ENCODE assay signal across 2 cellular contexts in the genomic region with DNA sequence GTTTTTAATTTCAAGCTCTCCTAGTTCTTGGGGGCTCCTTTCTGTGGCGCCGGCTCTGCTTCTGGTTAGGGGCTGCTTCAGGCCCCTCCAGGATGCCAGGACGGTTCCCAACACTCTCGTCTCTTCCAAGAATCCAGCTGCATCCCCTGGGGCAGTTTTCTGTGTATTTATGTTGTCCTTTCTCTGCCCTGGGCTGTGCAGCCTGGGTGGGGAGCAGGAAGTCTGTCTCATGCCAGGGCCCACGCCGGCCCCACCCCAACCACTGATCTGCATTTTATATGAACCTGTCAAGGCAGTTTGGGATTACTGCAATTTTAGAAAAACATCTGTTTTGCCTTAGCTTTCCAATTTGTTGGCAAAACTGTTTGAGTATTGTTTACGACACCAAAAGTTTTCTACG.
TF ChIP-seq lines count a peak whose summit lies in the region.

No MANE protein-coding gene starts in this region.

TF ChIP-seq in endothelial cell of umbilical vein, 7 proteins besides CTCF, POLR2A, EP300 and RAD21:
- no peak for TF ChIP-seq FOS (IDR thresholded peaks at IDR 0.05; ENCODE audit: borderline replicate concordance, insufficient read depth, low read length)

TF ChIP-seq in WTC11, 78 proteins besides CTCF, POLR2A, EP300 and RAD21:
- TF ChIP-seq, protein P1, sequence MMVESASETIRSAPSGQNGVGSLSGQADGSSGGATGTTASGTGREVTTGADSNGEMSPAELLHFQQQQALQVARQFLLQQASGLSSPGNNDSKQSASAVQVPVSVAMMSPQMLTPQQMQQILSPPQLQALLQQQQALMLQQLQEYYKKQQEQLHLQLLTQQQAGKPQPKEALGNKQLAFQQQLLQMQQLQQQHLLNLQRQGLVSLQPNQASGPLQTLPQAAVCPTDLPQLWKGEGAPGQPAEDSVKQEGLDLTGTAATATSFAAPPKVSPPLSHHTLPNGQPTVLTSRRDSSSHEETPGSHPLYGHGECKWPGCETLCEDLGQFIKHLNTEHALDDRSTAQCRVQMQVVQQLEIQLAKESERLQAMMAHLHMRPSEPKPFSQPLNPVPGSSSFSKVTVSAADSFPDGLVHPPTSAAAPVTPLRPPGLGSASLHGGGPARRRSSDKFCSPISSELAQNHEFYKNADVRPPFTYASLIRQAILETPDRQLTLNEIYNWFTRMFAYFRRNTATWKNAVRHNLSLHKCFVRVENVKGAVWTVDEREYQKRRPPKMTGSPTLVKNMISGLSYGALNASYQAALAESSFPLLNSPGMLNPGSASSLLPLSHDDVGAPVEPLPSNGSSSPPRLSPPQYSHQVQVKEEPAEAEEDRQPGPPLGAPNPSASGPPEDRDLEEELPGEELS (CRISPR knock-in tag; IDR thresholded peaks at IDR 0.05): no peak
- TF ChIP-seq ELF4 (CRISPR knock-in tag; IDR thresholded peaks at IDR 0.05; ENCODE audit: low read depth): no peak
- TF ChIP-seq, protein P2, sequence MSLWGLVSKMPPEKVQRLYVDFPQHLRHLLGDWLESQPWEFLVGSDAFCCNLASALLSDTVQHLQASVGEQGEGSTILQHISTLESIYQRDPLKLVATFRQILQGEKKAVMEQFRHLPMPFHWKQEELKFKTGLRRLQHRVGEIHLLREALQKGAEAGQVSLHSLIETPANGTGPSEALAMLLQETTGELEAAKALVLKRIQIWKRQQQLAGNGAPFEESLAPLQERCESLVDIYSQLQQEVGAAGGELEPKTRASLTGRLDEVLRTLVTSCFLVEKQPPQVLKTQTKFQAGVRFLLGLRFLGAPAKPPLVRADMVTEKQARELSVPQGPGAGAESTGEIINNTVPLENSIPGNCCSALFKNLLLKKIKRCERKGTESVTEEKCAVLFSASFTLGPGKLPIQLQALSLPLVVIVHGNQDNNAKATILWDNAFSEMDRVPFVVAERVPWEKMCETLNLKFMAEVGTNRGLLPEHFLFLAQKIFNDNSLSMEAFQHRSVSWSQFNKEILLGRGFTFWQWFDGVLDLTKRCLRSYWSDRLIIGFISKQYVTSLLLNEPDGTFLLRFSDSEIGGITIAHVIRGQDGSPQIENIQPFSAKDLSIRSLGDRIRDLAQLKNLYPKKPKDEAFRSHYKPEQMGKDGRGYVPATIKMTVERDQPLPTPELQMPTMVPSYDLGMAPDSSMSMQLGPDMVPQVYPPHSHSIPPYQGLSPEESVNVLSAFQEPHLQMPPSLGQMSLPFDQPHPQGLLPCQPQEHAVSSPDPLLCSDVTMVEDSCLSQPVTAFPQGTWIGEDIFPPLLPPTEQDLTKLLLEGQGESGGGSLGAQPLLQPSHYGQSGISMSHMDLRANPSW (CRISPR knock-in tag; conservative IDR thresholded peaks at IDR 0.05; ENCODE audit: low read depth): no peak
- TF ChIP-seq, protein P3, sequence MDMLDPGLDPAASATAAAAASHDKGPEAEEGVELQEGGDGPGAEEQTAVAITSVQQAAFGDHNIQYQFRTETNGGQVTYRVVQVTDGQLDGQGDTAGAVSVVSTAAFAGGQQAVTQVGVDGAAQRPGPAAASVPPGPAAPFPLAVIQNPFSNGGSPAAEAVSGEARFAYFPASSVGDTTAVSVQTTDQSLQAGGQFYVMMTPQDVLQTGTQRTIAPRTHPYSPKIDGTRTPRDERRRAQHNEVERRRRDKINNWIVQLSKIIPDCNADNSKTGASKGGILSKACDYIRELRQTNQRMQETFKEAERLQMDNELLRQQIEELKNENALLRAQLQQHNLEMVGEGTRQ (CRISPR knock-in tag; IDR thresholded peaks at IDR 0.05): no peak
- TF ChIP-seq CBFB (CRISPR knock-in tag; IDR thresholded peaks at IDR 0.05; ENCODE audit: low read depth): no peak
- TF ChIP-seq ETV6 (CRISPR knock-in tag; IDR thresholded peaks at IDR 0.05): no peak
- TF ChIP-seq ZNF232 (CRISPR knock-in tag; IDR thresholded peaks at IDR 0.05): no peak
- TF ChIP-seq, protein P4, sequence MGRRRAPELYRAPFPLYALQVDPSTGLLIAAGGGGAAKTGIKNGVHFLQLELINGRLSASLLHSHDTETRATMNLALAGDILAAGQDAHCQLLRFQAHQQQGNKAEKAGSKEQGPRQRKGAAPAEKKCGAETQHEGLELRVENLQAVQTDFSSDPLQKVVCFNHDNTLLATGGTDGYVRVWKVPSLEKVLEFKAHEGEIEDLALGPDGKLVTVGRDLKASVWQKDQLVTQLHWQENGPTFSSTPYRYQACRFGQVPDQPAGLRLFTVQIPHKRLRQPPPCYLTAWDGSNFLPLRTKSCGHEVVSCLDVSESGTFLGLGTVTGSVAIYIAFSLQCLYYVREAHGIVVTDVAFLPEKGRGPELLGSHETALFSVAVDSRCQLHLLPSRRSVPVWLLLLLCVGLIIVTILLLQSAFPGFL (CRISPR knock-in tag; IDR thresholded peaks at IDR 0.05; ENCODE audit: borderline replicate concordance): no peak
- TF ChIP-seq HMGA2 (CRISPR knock-in tag; IDR thresholded peaks at IDR 0.05): no peak
- TF ChIP-seq RORB (CRISPR knock-in tag; IDR thresholded peaks at IDR 0.05): no peak
- TF ChIP-seq, protein P5, sequence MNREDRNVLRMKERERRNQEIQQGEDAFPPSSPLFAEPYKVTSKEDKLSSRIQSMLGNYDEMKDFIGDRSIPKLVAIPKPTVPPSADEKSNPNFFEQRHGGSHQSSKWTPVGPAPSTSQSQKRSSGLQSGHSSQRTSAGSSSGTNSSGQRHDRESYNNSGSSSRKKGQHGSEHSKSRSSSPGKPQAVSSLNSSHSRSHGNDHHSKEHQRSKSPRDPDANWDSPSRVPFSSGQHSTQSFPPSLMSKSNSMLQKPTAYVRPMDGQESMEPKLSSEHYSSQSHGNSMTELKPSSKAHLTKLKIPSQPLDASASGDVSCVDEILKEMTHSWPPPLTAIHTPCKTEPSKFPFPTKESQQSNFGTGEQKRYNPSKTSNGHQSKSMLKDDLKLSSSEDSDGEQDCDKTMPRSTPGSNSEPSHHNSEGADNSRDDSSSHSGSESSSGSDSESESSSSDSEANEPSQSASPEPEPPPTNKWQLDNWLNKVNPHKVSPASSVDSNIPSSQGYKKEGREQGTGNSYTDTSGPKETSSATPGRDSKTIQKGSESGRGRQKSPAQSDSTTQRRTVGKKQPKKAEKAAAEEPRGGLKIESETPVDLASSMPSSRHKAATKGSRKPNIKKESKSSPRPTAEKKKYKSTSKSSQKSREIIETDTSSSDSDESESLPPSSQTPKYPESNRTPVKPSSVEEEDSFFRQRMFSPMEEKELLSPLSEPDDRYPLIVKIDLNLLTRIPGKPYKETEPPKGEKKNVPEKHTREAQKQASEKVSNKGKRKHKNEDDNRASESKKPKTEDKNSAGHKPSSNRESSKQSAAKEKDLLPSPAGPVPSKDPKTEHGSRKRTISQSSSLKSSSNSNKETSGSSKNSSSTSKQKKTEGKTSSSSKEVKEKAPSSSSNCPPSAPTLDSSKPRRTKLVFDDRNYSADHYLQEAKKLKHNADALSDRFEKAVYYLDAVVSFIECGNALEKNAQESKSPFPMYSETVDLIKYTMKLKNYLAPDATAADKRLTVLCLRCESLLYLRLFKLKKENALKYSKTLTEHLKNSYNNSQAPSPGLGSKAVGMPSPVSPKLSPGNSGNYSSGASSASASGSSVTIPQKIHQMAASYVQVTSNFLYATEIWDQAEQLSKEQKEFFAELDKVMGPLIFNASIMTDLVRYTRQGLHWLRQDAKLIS (CRISPR knock-in tag; IDR thresholded peaks at IDR 0.05; ENCODE audit: borderline replicate concordance): no peak
- TF ChIP-seq PRRX2 (CRISPR knock-in tag; IDR thresholded peaks at IDR 0.05): no peak
- no peak for TF ChIP-seq CREB1 (CRISPR knock-in tag; IDR thresholded peaks at IDR 0.05)
- TF ChIP-seq SP1 (CRISPR knock-in tag; conservative IDR thresholded peaks at IDR 0.05): no peak
- TF ChIP-seq TP53 (CRISPR knock-in tag; IDR thresholded peaks at IDR 0.05): no peak
- TF ChIP-seq, protein P6, sequence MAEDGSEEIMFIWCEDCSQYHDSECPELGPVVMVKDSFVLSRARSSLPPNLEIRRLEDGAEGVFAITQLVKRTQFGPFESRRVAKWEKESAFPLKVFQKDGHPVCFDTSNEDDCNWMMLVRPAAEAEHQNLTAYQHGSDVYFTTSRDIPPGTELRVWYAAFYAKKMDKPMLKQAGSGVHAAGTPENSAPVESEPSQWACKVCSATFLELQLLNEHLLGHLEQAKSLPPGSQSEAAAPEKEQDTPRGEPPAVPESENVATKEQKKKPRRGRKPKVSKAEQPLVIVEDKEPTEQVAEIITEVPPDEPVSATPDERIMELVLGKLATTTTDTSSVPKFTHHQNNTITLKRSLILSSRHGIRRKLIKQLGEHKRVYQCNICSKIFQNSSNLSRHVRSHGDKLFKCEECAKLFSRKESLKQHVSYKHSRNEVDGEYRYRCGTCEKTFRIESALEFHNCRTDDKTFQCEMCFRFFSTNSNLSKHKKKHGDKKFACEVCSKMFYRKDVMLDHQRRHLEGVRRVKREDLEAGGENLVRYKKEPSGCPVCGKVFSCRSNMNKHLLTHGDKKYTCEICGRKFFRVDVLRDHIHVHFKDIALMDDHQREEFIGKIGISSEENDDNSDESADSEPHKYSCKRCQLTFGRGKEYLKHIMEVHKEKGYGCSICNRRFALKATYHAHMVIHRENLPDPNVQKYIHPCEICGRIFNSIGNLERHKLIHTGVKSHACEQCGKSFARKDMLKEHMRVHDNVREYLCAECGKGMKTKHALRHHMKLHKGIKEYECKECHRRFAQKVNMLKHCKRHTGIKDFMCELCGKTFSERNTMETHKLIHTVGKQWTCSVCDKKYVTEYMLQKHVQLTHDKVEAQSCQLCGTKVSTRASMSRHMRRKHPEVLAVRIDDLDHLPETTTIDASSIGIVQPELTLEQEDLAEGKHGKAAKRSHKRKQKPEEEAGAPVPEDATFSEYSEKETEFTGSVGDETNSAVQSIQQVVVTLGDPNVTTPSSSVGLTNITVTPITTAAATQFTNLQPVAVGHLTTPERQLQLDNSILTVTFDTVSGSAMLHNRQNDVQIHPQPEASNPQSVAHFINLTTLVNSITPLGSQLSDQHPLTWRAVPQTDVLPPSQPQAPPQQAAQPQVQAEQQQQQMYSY (CRISPR knock-in tag; IDR thresholded peaks at IDR 0.05): no peak
- TF ChIP-seq, protein P7, sequence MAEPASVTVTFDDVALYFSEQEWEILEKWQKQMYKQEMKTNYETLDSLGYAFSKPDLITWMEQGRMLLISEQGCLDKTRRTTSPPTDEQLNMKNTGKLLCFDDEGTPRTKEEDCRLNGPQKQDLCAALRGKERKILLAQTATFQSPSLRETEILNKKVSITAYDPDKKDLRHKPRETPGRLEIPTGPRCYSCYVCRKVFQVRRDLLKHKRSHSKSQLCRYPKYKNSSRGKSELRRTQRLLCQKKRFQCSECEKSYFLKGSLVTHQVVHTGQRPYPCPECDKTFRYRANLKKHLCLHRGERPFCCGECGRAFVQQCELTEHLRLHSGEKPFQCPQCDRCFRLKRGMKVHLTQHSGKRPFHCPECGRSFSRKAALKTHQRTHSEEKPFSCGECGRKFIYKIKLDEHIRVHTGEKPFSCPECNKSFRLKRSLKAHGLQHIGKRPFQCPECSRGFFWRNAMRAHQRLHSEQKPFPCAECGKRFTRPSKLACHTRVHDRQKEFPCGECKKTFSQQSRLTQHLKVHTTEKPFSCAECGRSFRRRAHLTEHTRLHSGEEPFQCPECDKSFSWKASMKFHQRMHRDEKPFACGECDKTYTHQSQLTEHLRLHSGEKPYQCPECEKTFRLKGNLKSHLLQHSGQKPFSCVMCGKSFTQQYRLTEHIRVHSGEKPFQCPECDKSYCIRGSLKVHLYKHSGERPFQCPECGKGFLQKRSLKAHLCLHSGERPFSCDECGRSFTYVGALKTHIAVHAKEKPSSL (CRISPR knock-in tag; conservative IDR thresholded peaks at IDR 0.05): no peak
- no peak for TF ChIP-seq ZBTB21 (CRISPR knock-in tag; IDR thresholded peaks at IDR 0.05; ENCODE audit: borderline replicate concordance)
- TF ChIP-seq FOXP1 (CRISPR knock-in tag; IDR thresholded peaks at IDR 0.05; ENCODE audit: borderline replicate concordance): no peak
